In the genomic region with DNA sequence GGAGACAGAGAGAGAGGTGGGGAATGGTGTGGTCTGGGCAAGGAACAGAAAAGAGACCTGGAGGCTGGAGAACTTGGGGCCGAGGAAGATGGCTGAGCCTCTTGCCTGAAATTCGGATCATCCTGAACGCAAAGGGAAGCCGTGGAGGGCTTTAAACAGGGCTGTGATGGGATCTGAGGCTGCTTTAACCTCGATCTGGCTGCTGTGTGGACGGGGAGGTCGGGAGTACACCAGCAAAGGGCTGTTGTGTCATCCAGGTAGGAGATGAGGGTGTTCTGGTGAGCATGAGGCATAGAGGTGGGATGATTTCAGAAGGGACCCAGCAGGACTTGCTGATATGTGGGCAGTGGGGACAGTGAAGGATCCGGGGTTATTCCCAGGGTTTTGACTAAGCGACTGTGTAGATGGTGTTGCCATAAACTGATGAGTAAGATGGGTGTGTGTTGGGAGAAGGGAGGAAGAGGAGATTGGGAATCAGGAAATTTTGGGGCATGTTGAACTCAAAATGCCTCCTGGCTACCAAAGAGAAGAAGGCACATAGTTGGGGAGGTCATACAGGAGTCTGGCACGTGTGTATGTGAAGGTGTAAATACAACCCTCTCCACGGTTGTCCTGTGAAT, we compare ENCODE assay signal across 1 cellular context.
TF ChIP-seq lines count a peak whose summit lies in the region.

No MANE protein-coding gene starts in this region.

TF ChIP-seq in H1, 55 proteins besides CTCF, POLR2A, EP300 and RAD21 (continued from another document):
- TF ChIP-seq JUND (IDR thresholded peaks at IDR 0.05; ENCODE audit: low read length), result no peak
- no peak for TF ChIP-seq YY1 (IDR thresholded peaks at IDR 0.05; ENCODE audit: low read depth, low read length)
TF ChIP-seq in H1: peak in this region for 0.
